Comparison of ENCODE assay signal across 1 cellular context in genomic region chr7:68866136-68866535, GRCh38.
TF ChIP-seq lines count a peak whose summit lies in the region.

No MANE protein-coding gene starts in this region.

TF ChIP-seq in H1, 55 proteins besides CTCF, POLR2A, EP300 and RAD21 (continued from another document):
- TF ChIP-seq CBX5 (IDR thresholded peaks at IDR 0.05; ENCODE audit: low read depth, low read length) = no peak
- no peak for TF ChIP-seq CHD2 (IDR thresholded peaks at IDR 0.05; ENCODE audit: low read length)
- TF ChIP-seq SIRT6 (IDR thresholded peaks at IDR 0.05; ENCODE audit: low read length) = no peak
- TF ChIP-seq TCF12 (IDR thresholded peaks at IDR 0.05; ENCODE audit: low read depth, low read length) = no peak
- TF ChIP-seq EZH2 (IDR thresholded peaks at IDR 0.05; ENCODE audit: low read depth, low read length, severe bottlenecking) = no peak
- no peak for TF ChIP-seq SRF (IDR thresholded peaks at IDR 0.05; ENCODE audit: low read depth, low read length)
- no peak for TF ChIP-seq RBBP5 (IDR thresholded peaks at IDR 0.05; ENCODE audit: borderline replicate concordance, low read depth, low read length)
- no peak for TF ChIP-seq PHF8 (conservative IDR thresholded peaks at IDR 0.05; ENCODE audit: low read depth, low read length)
